In genomic region chr2:237603718-237604362, GRCh38 we compare ENCODE assay signal across 9 cellular contexts. TPM values are rescaled to one million over a fixed set of nuclear protein-coding genes. Genes with fewer than 3 reads are reported as not detected.
DNase-seq lines count a peak whose midpoint lies in the region; ATAC-seq and TF ChIP-seq lines count a peak whose summit lies in the region.
"Had no signal": no experiment of that assay in that cellular context is flagged by ENCODE, and none has a peak within 500 bp of the region (broad histone marks: within the 10 kb centered on the region; RNA-seq: fewer than 3 reads in every experiment).

No MANE protein-coding gene starts in this region.

- H3K27me3 ChIP-seq in left ventricle myocardium inferior (ENCODE audit: low read depth) (no peaks in the 10 kb centered on the region), colonic mucosa (no peaks in the 10 kb centered on the region), thymus (ENCODE audit: control insufficient read depth, insufficient read depth) (no peaks in the 10 kb centered on the region)

- TF ChIP-seq CTCF in left ventricle myocardium inferior (IDR thresholded peaks at IDR 0.05; ENCODE audit: borderline replicate concordance), result no peak
- TF ChIP-seq CTCF in colonic mucosa (IDR thresholded peaks at IDR 0.05), result no peak
- TF ChIP-seq CTCF in mucosa of descending colon (IDR thresholded peaks at IDR 0.05), result no peak

- H3K36me3 ChIP-seq in left ventricle myocardium inferior, result no peaks in the 10 kb centered on the region
- no peaks in the 10 kb centered on the region for H3K36me3 ChIP-seq in colonic mucosa
- H3K36me3 ChIP-seq in mucosa of descending colon (ENCODE audit: low read depth), result no peaks in the 10 kb centered on the region
- H3K36me3 ChIP-seq in thymus (ENCODE audit: control insufficient read depth, insufficient read depth), result no peaks in the 10 kb centered on the region

- H3K9me3 ChIP-seq in left ventricle myocardium inferior (replicated peaks) (no peaks in the 10 kb centered on the region), colonic mucosa (no peaks in the 10 kb centered on the region), mucosa of descending colon (no peaks in the 10 kb centered on the region), thymus (ENCODE audit: control insufficient read depth) (no peaks in the 10 kb centered on the region)

- ATAC-seq in Right ventricle myocardium superior (ENCODE audit: poor library complexity) (no peak), mucosa of descending colon (peak; percentile 83), GM18519 (IDR thresholded peaks at IDR 0.05; ENCODE audit: low FRiP score, unreplicated experiment) (no peak)

- WGBS in thymus, result 16% methylated on average over 15 of the region's 15 CpGs

- peaks cover 43% of the 10 kb centered on the region for H3K4me1 ChIP-seq in left ventricle myocardium inferior
- no peaks in the 10 kb centered on the region for H3K4me1 ChIP-seq in colonic mucosa
- H3K4me1 ChIP-seq in mucosa of descending colon (ENCODE audit: low read depth), result no peaks in the 10 kb centered on the region
- H3K4me1 ChIP-seq in thymus (ENCODE audit: control insufficient read depth, insufficient read depth, low read length), result peaks cover 4% of the 10 kb centered on the region

- peak overlapping the region; percentile 42 for H3K4me3 ChIP-seq in left ventricle myocardium inferior
- no peak overlapping the region for H3K4me3 ChIP-seq in colonic mucosa
- no peak overlapping the region for H3K4me3 ChIP-seq in mucosa of descending colon
- H3K4me3 ChIP-seq in thymus (ENCODE audit: low read length), result peak overlapping the region; percentile 22

- no peak for DNase-seq in left ventricle myocardium inferior
- DNase-seq in Right ventricle myocardium superior, result no peak
- DNase-seq in UCSD-AML1 (lab: John Stamatoyannopoulos, UW; ENCODE audit: unreplicated experiment), result peak; percentile 53
- peak; percentile 57 for DNase-seq in colonic mucosa
- peak in 1 of 3 donors; percentile 53 for DNase-seq in mucosa of descending colon
- no peak for DNase-seq in cerebellar cortex (ENCODE audit: low spot score)
- DNase-seq: DND-41 had no signal

- intact Hi-C loops in left ventricle myocardium inferior (cut with micrococcal nuclease) (no loop called here), Right ventricle myocardium superior (cut with DNase I) (no loop called here), colonic mucosa (cut with DNase I) (no loop called here), mucosa of descending colon (cut with DNase I, micrococcal nuclease) (no loop called here)

- H3K27ac ChIP-seq in left ventricle myocardium inferior (replicated peaks), result peak overlapping the region; percentile 1
- H3K27ac ChIP-seq in colonic mucosa, result peak overlapping the region; percentile 22
- H3K27ac ChIP-seq in thymus (ENCODE audit: low read depth), result peak overlapping the region; percentile 86

- H3K9ac ChIP-seq in colonic mucosa (ENCODE audit: low read depth in 2 of 2, low read length in 2 of 2), result no peak overlapping the region

RNA-seq across cellular contexts. Expression of gene RAB17, which starts 13.3 kb away (rescaled TPM):
- total RNA-seq in left ventricle myocardium inferior (4.5 TPM), Right ventricle myocardium superior (4.1 TPM), colonic mucosa (10 to 100 TPM; 32.5 to 34.7 TPM), mucosa of descending colon (10 to 100 TPM; 25.8 to 95.2 (median 62.8) TPM)
- 6.8 TPM for polyA plus RNA-seq in thymus

RNA-seq across cellular contexts. Expression of gene LRRFIP1, which starts 23.5 kb away (rescaled TPM):
- total RNA-seq in left ventricle myocardium inferior, result 97.1 TPM
- 88.5 TPM for total RNA-seq in Right ventricle myocardium superior
- 100 to 1,000 TPM; 114 to 133 TPM for total RNA-seq in colonic mucosa
- total RNA-seq in mucosa of descending colon, result 100 to 1,000 TPM; 114 to 157 (median 120) TPM
- polyA plus RNA-seq in thymus, result 62.6 TPM

RNA-seq across cellular contexts. Expression of gene PRLH, which starts 37.5 kb away (rescaled TPM):
- not detected for total RNA-seq in left ventricle myocardium inferior
- total RNA-seq in Right ventricle myocardium superior, result not detected
- not detected for total RNA-seq in colonic mucosa
- not detected for total RNA-seq in mucosa of descending colon
- polyA plus RNA-seq in thymus, result not detected

Comparison
In these comparisons a context has a peak if more than half of its experiments do, and no peak if none do; other contexts are left out.
1. DNase-seq: peak in UCSD-AML1 (single experiment) and colonic mucosa (single experiment); none in left ventricle myocardium inferior (single experiment), Right ventricle myocardium superior (single experiment) and cerebellar cortex (single experiment).
2. H3K27ac ChIP-seq: peak in every context shown above with its lines; median percentile 86 in thymus; 22 in colonic mucosa; 1 in left ventricle myocardium inferior.
3. H3K4me3 ChIP-seq: peak in left ventricle myocardium inferior (single experiment) and thymus (single experiment); none in colonic mucosa (single experiment) and mucosa of descending colon (single experiment).